In genomic region chr6:5422321-5422915, GRCh38 we compare ENCODE assay signal across 7 cellular contexts.
DNase-seq lines count a peak whose midpoint lies in the region; ATAC-seq and TF ChIP-seq lines count a peak whose summit lies in the region.

No MANE protein-coding gene starts in this region.

- H3K4me2 ChIP-seq in IMR-90 (ENCODE audit: low read depth, low read length) (no peak overlapping the region), hepatocyte (no peak overlapping the region)

- no TSS peak for BruUV-seq in IMR-90 (replicated peaks; lab: Mats Ljungman, UMichigan)

- no CpG with 5 or more reads among the region's 5 CpGs for WGBS in IMR-90 (ENCODE audit: extremely low coverage in 2 of 2, insufficient read length in 1 of 2), 2 experiments
- WGBS in hepatocyte (ENCODE audit: low lambda C conversion rate, missing lambda C conversion rate): 50% methylated on average over 5 of the region's 5 CpGs

- intact Hi-C loops in IMR-90 (cut with micrococcal nuclease): loop anchor here (1.0 to 5.0 kb wide), 2 partner anchors 575 to 1125 kb away; no protein-coding TSS in a partner anchor

- no peak overlapping the region for H3K4ac ChIP-seq in IMR-90 (ENCODE audit: low read depth, low read length)

- no peak overlapping the region for H2BK120ac ChIP-seq in IMR-90 (ENCODE audit: low read depth, low read length)

- H3K9me1 ChIP-seq in IMR-90 (ENCODE audit: insufficient read depth, low read length): peaks cover 9% of the 10 kb centered on the region

- peak; percentile 72 for TF ChIP-seq CTCF in IMR-90 (conservative IDR thresholded peaks at IDR 0.05; ENCODE audit: low read depth, low read length)
- TF ChIP-seq CTCF in WI38 (IDR thresholded peaks at IDR 0.05; ENCODE audit: low read depth, low read length): peak; percentile 66
- peak; percentile 53 for TF ChIP-seq CTCF in hepatocyte (IDR thresholded peaks at IDR 0.05; ENCODE audit: poor library complexity)

- H3K56ac ChIP-seq in IMR-90 (ENCODE audit: extremely low read depth, insufficient read depth, low read length): no peak overlapping the region

- no peak for TF ChIP-seq POLR2A in IMR-90 (IDR thresholded peaks at IDR 0.05; ENCODE audit: low read depth, low read length)

- no peak overlapping the region for H3K18ac ChIP-seq in IMR-90 (ENCODE audit: low read depth, low read length)

- H3K9me3 ChIP-seq in IMR-90 (ENCODE audit: control insufficient read depth, insufficient read depth, low read length) (no peaks in the 10 kb centered on the region), hepatocyte (ENCODE audit: low read depth) (no peaks in the 10 kb centered on the region)

- no peak overlapping the region for H3K14ac ChIP-seq in IMR-90 (replicated peaks; ENCODE audit: low read depth, low read length)

- H3K36me3 Mint-ChIP-seq in stimulated activated effector memory CD8-positive, alpha-beta T cell treated with anti-CD3 and anti-CD28 coated beads, Interleukin-12 subunit alpha, Interleukin-12 subunit beta, amount 100 ng/mL, for 72 hours: no peaks in the 10 kb centered on the region

- in situ Hi-C loops in IMR-90 (cut with MboI; ENCODE audit: low sequenced_read_pairs): loop anchor here (10.0 kb wide), 1 partner anchor 1122 kb away; no protein-coding TSS in a partner anchor

- H3K23ac ChIP-seq in IMR-90 (ENCODE audit: low read depth, low read length): no peak overlapping the region

- ATAC-seq in IMR-90 (ENCODE audit: low read depth) (peak; percentile 94), HG02973 (IDR thresholded peaks at IDR 0.05; ENCODE audit: unreplicated experiment) (no peak)
- no peak for ATAC-seq in stimulated activated effector memory CD8-positive, alpha-beta T cell treated with anti-CD3 and anti-CD28 coated beads, Interleukin-12 subunit alpha, Interleukin-12 subunit beta, amount 100 ng/mL, for 72 hours

- no peak overlapping the region for H3K27ac Mint-ChIP-seq in stimulated activated effector memory CD8-positive, alpha-beta T cell treated with anti-CD3 and anti-CD28 coated beads, Interleukin-12 subunit alpha, Interleukin-12 subunit beta, amount 100 ng/mL, for 72 hours

- H3K4me1 ChIP-seq in IMR-90 (ENCODE audit: control insufficient read depth, insufficient read depth, low read length) (peaks cover 5% of the 10 kb centered on the region; the same call in 1 of the 2 replicates), hepatocyte (ENCODE audit: insufficient read depth) (no peaks in the 10 kb centered on the region)

- H3K4me3 ChIP-seq in IMR-90 (ENCODE audit: insufficient read depth, low read depth, low read length): no peak overlapping the region
- H3K4me3 ChIP-seq in WI38 (ENCODE audit: low read depth, low read length): no peak overlapping the region
- H3K4me3 ChIP-seq in hepatocyte: no peak overlapping the region

- no peak overlapping the region for H3K9ac ChIP-seq in IMR-90 (ENCODE audit: low read depth, low read length)

- H2AFZ ChIP-seq in IMR-90 (replicated peaks; ENCODE audit: low read length, poor library complexity): no peak overlapping the region
- H2AFZ ChIP-seq in hepatocyte: no peak overlapping the region

- no peak overlapping the region for H4K8ac ChIP-seq in IMR-90 (ENCODE audit: low read depth in 2 of 2, low read length in 2 of 2)

- CTCF ChIA-PET in IMR-90 (lab: Yijun Ruan, JAX): interaction anchor here (0.5 to 1.4 kb wide), 8 partner anchors 9 to 709 kb away, joined by 3 to 6 read pairs (median 4); no protein-coding TSS in a partner anchor

- DNase-seq in GM03348 (ENCODE audit: low spot score) (peak; percentile 59), IMR-90 (peak; percentile 62), hepatocyte (ENCODE audit: low spot score) (peak; percentile 53), NCI-H1930 (lab: John Stamatoyannopoulos, UW) (no peak)
- no peak for DNase-seq in stimulated activated effector memory CD8-positive, alpha-beta T cell treated with anti-CD3 and anti-CD28 coated beads, Interleukin-12 subunit alpha, Interleukin-12 subunit beta, amount 100 ng/mL, for 72 hours (ENCODE audit: low spot score in 2 of 2)

- H3K27ac ChIP-seq in IMR-90 (ENCODE audit: insufficient read depth, low read length): no peak overlapping the region
- no peak overlapping the region for H3K27ac ChIP-seq in hepatocyte

- no peaks in the 10 kb centered on the region for H3K27me3 ChIP-seq in IMR-90 (ENCODE audit: control insufficient read depth, insufficient read depth, low read length)
- H3K27me3 ChIP-seq in hepatocyte: no peaks in the 10 kb centered on the region

- POLR2A ChIA-PET in IMR-90 (lab: Charles Lee; ENCODE audit: unreplicated experiment): interaction anchor here (0.6 kb wide), 1 partner anchor 1196 kb away, joined by 3 read pairs; no protein-coding TSS in a partner anchor

- no peak overlapping the region for H4K5ac ChIP-seq in IMR-90 (ENCODE audit: low read depth, low read length)

- H2AK5ac ChIP-seq in IMR-90 (ENCODE audit: low read depth, low read length): no peak overlapping the region

- H2AK9ac ChIP-seq in IMR-90 (replicated peaks; ENCODE audit: low read depth, low read length, poor library complexity): no peak overlapping the region

- peaks cover 6 to 17% of the 10 kb centered on the region in 2 experiments; a peak in 1 of 4 replicates for H3K79me1 ChIP-seq in IMR-90 (ENCODE audit: low read depth in 1 of 2, low read length in 2 of 2)

- H3K9me3 Mint-ChIP-seq in stimulated activated effector memory CD8-positive, alpha-beta T cell treated with anti-CD3 and anti-CD28 coated beads, Interleukin-12 subunit alpha, Interleukin-12 subunit beta, amount 100 ng/mL, for 72 hours: peaks cover 2% of the 10 kb centered on the region

- H2BK15ac ChIP-seq in IMR-90 (ENCODE audit: low read depth, low read length): no peak overlapping the region

- H3K79me2 ChIP-seq in hepatocyte: no peaks in the 10 kb centered on the region

- H4K20me1 ChIP-seq in IMR-90 (ENCODE audit: insufficient read depth, low read length) (no peaks in the 10 kb centered on the region), hepatocyte (ENCODE audit: insufficient read depth, poor library complexity, severe bottlenecking) (no peaks in the 10 kb centered on the region)

- no peak overlapping the region for H2BK5ac ChIP-seq in IMR-90 (ENCODE audit: low read depth, low read length, poor library complexity, severe bottlenecking)

- no peaks in the 10 kb centered on the region for H3K9me2 ChIP-seq in hepatocyte (replicated peaks; ENCODE audit: insufficient read depth)

- H3K36me3 ChIP-seq in IMR-90 (ENCODE audit: control insufficient read depth, insufficient read depth, low read length) (no peaks in the 10 kb centered on the region), hepatocyte (replicated peaks; ENCODE audit: insufficient read depth, low read depth) (no peaks in the 10 kb centered on the region)

- TF ChIP-seq RAD21 in IMR-90 (IDR thresholded peaks at IDR 0.05; ENCODE audit: low read length): peak; percentile 86

- H3K4me3 Mint-ChIP-seq in stimulated activated effector memory CD8-positive, alpha-beta T cell treated with anti-CD3 and anti-CD28 coated beads, Interleukin-12 subunit alpha, Interleukin-12 subunit beta, amount 100 ng/mL, for 72 hours: no peak overlapping the region

- dilution Hi-C loops in IMR-90 (cut with HindIII; ENCODE audit: low sequenced_read_pairs, unreplicated experiment): no loop called here

- no peak overlapping the region for H4K91ac ChIP-seq in IMR-90 (ENCODE audit: insufficient read depth, low read depth, low read length)

- no peak overlapping the region for H2BK20ac ChIP-seq in IMR-90 (ENCODE audit: low read depth, low read length)

- peaks cover 17% of the 10 kb centered on the region for H3K4me1 Mint-ChIP-seq in stimulated activated effector memory CD8-positive, alpha-beta T cell treated with anti-CD3 and anti-CD28 coated beads, Interleukin-12 subunit alpha, Interleukin-12 subunit beta, amount 100 ng/mL, for 72 hours

TF ChIP-seq in IMR-90, 13 proteins besides CTCF, POLR2A, EP300 and RAD21:
- TF ChIP-seq BHLHE40 (IDR thresholded peaks at IDR 0.05; ENCODE audit: low read depth, low read length) (no peak), SMC3 (IDR thresholded peaks at IDR 0.05; ENCODE audit: low read depth, low read length) (peak; percentile 74), FOS (IDR thresholded peaks at IDR 0.05; ENCODE audit: low read depth, low read length) (no peak), CEBPB (IDR thresholded peaks at IDR 0.05; ENCODE audit: low read depth, low read length) (no peak), USF2 (IDR thresholded peaks at IDR 0.05; ENCODE audit: low read depth, low read length) (no peak)
TF ChIP-seq in IMR-90: peak in this region for 1.

Comparison
In these comparisons a context has a peak if more than half of its experiments do, and no peak if none do; other contexts are left out.
1. DNase-seq: peak in GM03348 (single experiment), IMR-90 (single experiment) and hepatocyte (single experiment); none in stimulated activated effector memory CD8-positive, alpha-beta T cell treated with anti-CD3 and anti-CD28 coated beads, Interleukin-12 subunit alpha, Interleukin-12 subunit beta, amount 100 ng/mL, for 72 hours (0 of 2) and NCI-H1930 (0 of 2).
2. Peak in every context shown above with its lines, with median percentiles within 50 percentile points of each other: CTCF ChIP-seq.